8 cellular contexts compared by ENCODE assay signal in the genomic region with DNA sequence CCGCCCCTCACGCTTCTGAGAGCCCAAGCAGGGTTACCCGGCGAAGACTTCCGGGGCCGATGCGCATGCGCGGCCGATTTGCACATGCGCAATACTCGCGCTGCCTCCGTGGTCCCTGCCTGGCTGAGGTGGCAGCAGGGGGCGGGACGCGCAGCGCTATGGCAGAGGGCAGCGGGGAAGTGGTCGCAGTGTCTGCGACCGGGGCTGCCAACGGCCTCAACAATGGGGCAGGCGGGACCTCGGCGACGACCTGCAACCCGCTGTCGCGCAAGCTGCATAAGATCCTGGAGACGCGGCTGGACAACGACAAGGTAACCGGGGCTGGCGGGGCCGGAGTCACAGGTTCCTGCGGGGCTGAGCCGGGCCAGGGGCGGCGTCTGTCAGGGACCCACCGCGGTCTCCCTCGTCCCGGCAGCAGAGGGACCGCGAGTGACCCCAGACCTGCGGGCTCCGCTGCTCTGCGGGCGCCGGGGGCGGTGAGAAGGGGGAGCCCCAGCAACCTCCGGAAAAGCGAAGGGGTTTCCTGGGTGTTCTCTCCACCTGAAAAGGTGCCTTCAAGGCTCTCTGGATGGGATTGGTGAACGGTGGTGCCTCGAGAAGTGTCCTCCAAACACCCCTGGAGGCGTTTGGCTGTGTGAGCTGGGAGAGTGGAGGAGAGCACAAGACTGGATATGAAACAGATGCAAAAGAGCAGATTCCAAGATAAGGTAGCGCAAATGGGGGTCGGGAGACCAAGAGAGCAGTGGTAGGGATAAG. TPM values are rescaled to one million over a fixed set of nuclear protein-coding genes. Genes with fewer than 3 reads are reported as not detected.
DNase-seq lines count a peak whose midpoint lies in the region; ATAC-seq and TF ChIP-seq lines count a peak whose summit lies in the region.

A gene (plus strand): TSS at position 94 of the 756 bp plus-strand sequence. CDS start 65 bp downstream, at position 159.

- H3K9me3 Mint-ChIP-seq in CD14-positive monocyte = peaks cover 0 to 3% (median 0%) of the 10 kb centered on the region in 7 donors
- peaks cover 6% of the 10 kb centered on the region for H3K9me3 Mint-ChIP-seq in activated CD4-positive, alpha-beta T cell treated with anti-CD3 and anti-CD28 coated beads, Interleukin-2, amount 10 ng/mL, durations not matched to agents 7 days and 5 days

- CTCF ChIA-PET in activated CD4-positive, alpha-beta T cell treated with anti-CD3 and anti-CD28 coated beads, Interleukin-2, amount 10 ng/mL, durations not matched to agents 7 days and 5 days (lab: Charles Lee) = interaction anchor here (0.9 to 1.4 kb wide), 5 partner anchors 8 to 40 kb away, joined by 3 to 4 read pairs (median 3); no protein-coding TSS in a partner anchor

- H3K27me3 Mint-ChIP-seq in CD14-positive monocyte (ENCODE audit: low read depth in 3 of 3) = peaks cover 0 to 6% (median 0%) of the 10 kb centered on the region in 3 donors
- peaks cover 4% of the 10 kb centered on the region for H3K27me3 Mint-ChIP-seq in activated CD4-positive, alpha-beta T cell treated with anti-CD3 and anti-CD28 coated beads, Interleukin-2, amount 10 ng/mL, durations not matched to agents 7 days and 5 days

- peak within 1 kb of the TSS; percentile 61 to 94 (median 88) for H3K27ac Mint-ChIP-seq in CD14-positive monocyte
- H3K27ac Mint-ChIP-seq in activated CD4-positive, alpha-beta T cell treated with anti-CD3 and anti-CD28 coated beads, Interleukin-2, amount 10 ng/mL, durations not matched to agents 7 days and 5 days = peak within 1 kb of the TSS; percentile 89

- peak within 1 kb of the TSS; percentile 54 to 65 for H3K27ac ChIP-seq in left lung

- peak; percentile 84 for DNase-seq in CD14-positive monocyte (ENCODE audit: low spot score)
- peak; percentile 71 for DNase-seq in GM19240 (ENCODE audit: insufficient read length, low spot score)
- DNase-seq in NCI-H526 (lab: John Stamatoyannopoulos, UW) = peak; percentile 82 to 95
- peak; percentile 91 for DNase-seq in activated CD4-positive, alpha-beta T cell treated with anti-CD3 and anti-CD28 coated beads, Interleukin-2, amount 10 ng/mL, durations not matched to agents 7 days and 5 days
- peak; percentile 75 for DNase-seq in dedifferentiated amniotic fluid mesenchymal stem cell (ENCODE audit: extremely low spot score)
- DNase-seq in left lung = peak; percentile 89 to 97
- DNase-seq in stimulated activated CD4-positive, alpha-beta T cell treated with anti-CD3 and anti-CD28 coated beads, Interleukin-2, amount 100 ng/mL, for 4 hours (ENCODE audit: low read depth) = peak; percentile 91

- intact Hi-C loops in CD14-positive monocyte (cut with micrococcal nuclease) = no loop called here
- intact Hi-C loops in left lung (cut with DNase I) = no loop called here

- no peaks in the 10 kb centered on the region for H3K27me3 ChIP-seq in left lung

- peaks cover 25% of the 10 kb centered on the region for H3K4me1 Mint-ChIP-seq in CD14-positive monocyte
- peaks cover 20% of the 10 kb centered on the region for H3K4me1 Mint-ChIP-seq in activated CD4-positive, alpha-beta T cell treated with anti-CD3 and anti-CD28 coated beads, Interleukin-2, amount 10 ng/mL, durations not matched to agents 7 days and 5 days

- POLR2A ChIA-PET in activated CD4-positive, alpha-beta T cell treated with anti-CD3 and anti-CD28 coated beads, Interleukin-2, amount 10 ng/mL, durations not matched to agents 7 days and 5 days (lab: Charles Lee) = no interaction called here

- H3K36me3 ChIP-seq in left lung = peaks cover 0 to 9% of the 10 kb centered on the region in 2 donors

- TF ChIP-seq CTCF in CD14-positive monocyte (IDR thresholded peaks at IDR 0.05) (no peak), left lung (IDR thresholded peaks at IDR 0.05) (no peak)

- ATAC-seq in HG03457 (IDR thresholded peaks at IDR 0.05; ENCODE audit: unreplicated experiment) (peak; percentile 81), left lung (peak; percentile 96)

- no peaks in the 10 kb centered on the region for H3K9me3 ChIP-seq in left lung

- peak within 1 kb of the TSS; percentile 95 to 97 for H3K4me3 Mint-ChIP-seq in CD14-positive monocyte
- H3K4me3 Mint-ChIP-seq in activated CD4-positive, alpha-beta T cell treated with anti-CD3 and anti-CD28 coated beads, Interleukin-2, amount 10 ng/mL, durations not matched to agents 7 days and 5 days = peak within 1 kb of the TSS; percentile 94

- peak within 1 kb of the TSS; percentile 76 to 92 for H3K4me3 ChIP-seq in left lung

- H3K4me1 ChIP-seq in left lung = peaks cover 0 to 20% of the 10 kb centered on the region in 2 donors

- H3K36me3 Mint-ChIP-seq in CD14-positive monocyte = peaks cover 6 to 14% of the 10 kb centered on the region in 2 donors
- peaks cover 7% of the 10 kb centered on the region for H3K36me3 Mint-ChIP-seq in activated CD4-positive, alpha-beta T cell treated with anti-CD3 and anti-CD28 coated beads, Interleukin-2, amount 10 ng/mL, durations not matched to agents 7 days and 5 days (ENCODE audit: low read depth)

RNA-seq across cellular contexts. Expression of the gene that starts here (rescaled TPM):
- 10 to 100 TPM in 1 of 2 donors, 1 to 10 TPM in 1; 8.4 to 11.0 TPM for polyA plus RNA-seq in CD14-positive monocyte
- total RNA-seq in activated CD4-positive, alpha-beta T cell treated with anti-CD3 and anti-CD28 coated beads, Interleukin-2, amount 10 ng/mL, durations not matched to agents 7 days and 5 days = 10 to 100 TPM; 26.5 TPM
- 10 to 100 TPM; 33.8 to 40.2 TPM for total RNA-seq in left lung

Comparison
In these comparisons a context has a peak if more than half of its experiments do, and no peak if none do; other contexts are left out.
1. Peak in every context shown above with its lines: DNase-seq, ATAC-seq, H3K4me3 ChIP-seq and H3K27ac ChIP-seq.